In the genomic region with DNA sequence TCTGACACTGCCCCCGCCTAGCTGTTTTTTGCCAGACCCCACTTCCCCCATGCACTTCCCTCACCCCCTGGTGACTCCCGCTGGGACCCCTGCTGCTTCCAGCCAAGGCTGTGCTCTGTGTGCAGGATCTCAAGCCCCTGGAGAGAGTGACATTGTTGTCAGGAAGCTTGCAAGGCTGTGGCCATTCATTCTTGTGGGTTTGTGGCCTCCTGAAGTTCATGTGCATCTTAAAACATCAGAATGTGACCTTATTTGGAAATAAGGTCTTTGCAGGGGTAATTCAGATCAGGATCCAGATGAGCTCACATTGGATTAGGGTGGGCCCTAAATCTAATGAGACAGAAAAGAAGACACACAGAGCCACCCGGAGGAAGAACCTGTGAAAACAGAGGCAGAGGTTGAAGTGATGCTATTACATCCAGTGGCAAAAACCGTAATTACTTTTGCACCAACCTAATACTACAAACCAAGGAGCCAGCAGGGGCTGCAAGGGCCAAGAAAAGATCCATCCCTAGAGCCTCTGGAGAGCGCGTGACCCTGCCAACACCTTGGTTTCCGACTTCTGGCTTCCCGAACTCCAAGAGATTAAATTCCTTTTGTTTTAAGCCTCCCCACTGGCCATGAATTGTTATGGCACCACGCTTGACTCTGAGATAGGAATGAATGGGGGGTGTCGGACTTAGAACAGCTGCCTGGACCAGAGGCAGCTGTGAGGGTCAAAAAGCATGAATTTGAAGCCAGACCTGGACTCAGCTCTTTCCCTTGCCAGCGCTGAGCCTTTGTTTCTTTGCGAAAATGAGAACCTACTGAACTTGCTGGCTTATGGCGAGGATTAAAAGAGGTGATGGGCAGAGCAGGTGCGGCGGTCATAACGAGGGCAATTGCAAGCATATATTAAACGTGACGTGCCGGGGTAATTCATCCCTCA, we compare ENCODE assay signal across 10 cellular contexts.
A peak's percentile ranks its signal among the peaks of the same experiment; 100 is the strongest.
DNase-seq lines count a peak whose midpoint lies in the region; ATAC-seq lines count a peak whose summit lies in the region.
"Had no signal": no experiment of that assay in that cellular context is flagged by ENCODE, and none has a peak within 500 bp of the region (broad histone marks: within the 10 kb centered on the region; RNA-seq: fewer than 3 reads in every experiment).

No MANE protein-coding gene starts in this region.

- DNase-seq in D341Med (ENCODE audit: low spot score) (peak; percentile 37), immature natural killer cell (peak in 1 of 3 donors; percentile 13), islet precursor cell (no peak), foreskin melanocyte (no peak), NCI-H2196 (lab: John Stamatoyannopoulos, UW; ENCODE audit: unreplicated experiment) (no peak)
- DNase-seq: NCI-H1092 had no signal

- no peak overlapping the region for H3K4me3 ChIP-seq in HUES64 (ENCODE audit: low read length)
- H3K4me3 ChIP-seq: lung had no signal

- no peaks in the 10 kb centered on the region for H3K9me3 ChIP-seq in HUES64 (ENCODE audit: insufficient read depth, low read depth, low read length)

- no peaks in the 10 kb centered on the region for H3K36me3 Mint-ChIP-seq in activated T-helper 17 cell treated with anti-CD3 and anti-CD28 coated beads, Interleukin-2, amount 50 U/mL, for 72 hours (ENCODE audit: low read depth)
- no peaks in the 10 kb centered on the region for H3K36me3 Mint-ChIP-seq in immature natural killer cell

- no peaks in the 10 kb centered on the region for H3K27me3 Mint-ChIP-seq in activated T-helper 17 cell treated with anti-CD3 and anti-CD28 coated beads, Interleukin-2, amount 50 U/mL, for 72 hours
- H3K27me3 Mint-ChIP-seq in immature natural killer cell (ENCODE audit: low read depth in 3 of 3): peaks cover 4 to 9% (median 4%) of the 10 kb centered on the region in 3 donors

- H3K4me1 Mint-ChIP-seq in activated T-helper 17 cell treated with anti-CD3 and anti-CD28 coated beads, Interleukin-2, amount 50 U/mL, for 72 hours: peaks cover 8% of the 10 kb centered on the region
- peaks cover 13 to 26% of the 10 kb centered on the region in 2 donors for H3K4me1 Mint-ChIP-seq in immature natural killer cell

- peaks cover 23% of the 10 kb centered on the region for H3K4me1 ChIP-seq in HUES64 (ENCODE audit: insufficient read depth, low read length)

- peak overlapping the region; percentile 50 for H3K4me3 Mint-ChIP-seq in activated T-helper 17 cell treated with anti-CD3 and anti-CD28 coated beads, Interleukin-2, amount 50 U/mL, for 72 hours
- peak overlapping the region in 1 of 5 donors; percentile 26 for H3K4me3 Mint-ChIP-seq in immature natural killer cell

- H3K27me3 ChIP-seq in HUES64 (ENCODE audit: insufficient read depth, low read length): no peaks in the 10 kb centered on the region

- 62% methylated on average over 19 of the region's 19 CpGs for WGBS in HUES64

- H3K36me3 ChIP-seq in HUES64 (ENCODE audit: insufficient read depth, low read length): no peaks in the 10 kb centered on the region

- H3K9ac ChIP-seq in HUES64 (ENCODE audit: low read depth, low read length): no peak overlapping the region

- peak overlapping the region; percentile 89; the same call in 1 of the 2 replicates for H3K27ac ChIP-seq in HUES64 (ENCODE audit: low read depth, low read length)

- ATAC-seq in activated T-helper 17 cell treated with anti-CD3 and anti-CD28 coated beads, Interleukin-2, amount 50 U/mL, for 72 hours (replicated peaks): peak; percentile 37
- ATAC-seq in GM21737 (IDR thresholded peaks at IDR 0.05; ENCODE audit: unreplicated experiment): no peak

- no peaks in the 10 kb centered on the region for H3K9me3 Mint-ChIP-seq in activated T-helper 17 cell treated with anti-CD3 and anti-CD28 coated beads, Interleukin-2, amount 50 U/mL, for 72 hours
- H3K9me3 Mint-ChIP-seq in immature natural killer cell: peaks cover 0 to 1% (median 0%) of the 10 kb centered on the region in 6 donors

- H3K27ac Mint-ChIP-seq in activated T-helper 17 cell treated with anti-CD3 and anti-CD28 coated beads, Interleukin-2, amount 50 U/mL, for 72 hours: peak overlapping the region; percentile 79
- H3K27ac Mint-ChIP-seq in immature natural killer cell: peak overlapping the region in 4 of 6 donors; percentile 35 to 67 (median 44)
